Comparison of ENCODE assay signal across 13 cellular contexts in the genomic region with DNA sequence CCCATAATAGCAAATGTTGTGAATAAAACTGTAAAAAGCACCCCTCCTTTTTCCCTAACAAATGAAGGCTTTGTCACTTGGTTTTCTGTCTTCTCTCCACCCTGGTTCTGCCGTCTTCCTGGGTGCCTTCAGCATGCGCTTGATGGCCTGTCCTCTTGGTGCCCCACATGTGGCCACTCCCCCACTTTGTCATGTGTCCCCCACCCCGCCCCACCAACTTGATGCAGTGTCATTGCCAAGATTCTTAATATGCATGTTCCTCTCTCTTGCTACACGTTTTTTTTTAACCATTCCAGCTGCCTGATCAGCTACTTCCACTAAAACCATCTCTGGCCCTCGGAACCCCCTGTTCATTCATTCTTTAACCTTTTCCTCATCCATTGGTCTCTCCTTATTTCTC.
A peak's percentile ranks its signal among the peaks of the same experiment; 100 is the strongest.
DNase-seq lines count a peak whose midpoint lies in the region; ATAC-seq and TF ChIP-seq lines count a peak whose summit lies in the region.
"Had no signal": no experiment of that assay in that cellular context is flagged by ENCODE, and none has a peak within 500 bp of the region (broad histone marks: within the 10 kb centered on the region; RNA-seq: fewer than 3 reads in every experiment).

No MANE protein-coding gene starts in this region.

- H3K27ac ChIP-seq in right cardiac atrium (ENCODE audit: low read length) = no peak overlapping the region
- peak overlapping the region; percentile 89 for H3K27ac ChIP-seq in OCI-LY1 (ENCODE audit: low read depth, low read length, poor library complexity, severe bottlenecking)
- H3K27ac ChIP-seq in left lung = no peak overlapping the region
- H3K27ac ChIP-seq: GM23248 had no signal

- no peaks in the 10 kb centered on the region; the same call in 1 of the 2 replicates for H3K36me3 ChIP-seq in OCI-LY1 (ENCODE audit: insufficient read depth, low read length)
- H3K36me3 ChIP-seq in left lung = no peaks in the 10 kb centered on the region

- no peak overlapping the region for H2AFZ ChIP-seq in OCI-LY1 (ENCODE audit: low read length)
- H2AFZ ChIP-seq: GM23248 had no signal

- H3F3A ChIP-seq in OCI-LY1 (ENCODE audit: insufficient read depth, low read length) = no peaks in the 10 kb centered on the region

- intact Hi-C loops in right cardiac atrium (cut with DNase I) = no loop called here
- intact Hi-C loops in cardiac septum (cut with DNase I) = no loop called here
- intact Hi-C loops in left lung (cut with DNase I) = no loop called here
- intact Hi-C loops in head of caudate nucleus (cut with DNase I) = no loop called here

- no peak overlapping the region for H3K9ac ChIP-seq in OCI-LY1 (ENCODE audit: low read length)
- H3K9ac ChIP-seq: GM23248 had no signal

- no peaks in the 10 kb centered on the region for H3K79me2 ChIP-seq in OCI-LY1 (ENCODE audit: insufficient read depth, low read length)

- DNase-seq in right cardiac atrium (peak; percentile 23 to 71 (median 71)), cardiac septum (ENCODE audit: low spot score) (no peak), left lung (no peak), head of caudate nucleus (no peak), UCSD-AML1 (lab: John Stamatoyannopoulos, UW; ENCODE audit: unreplicated experiment) (no peak), middle frontal gyrus (ENCODE audit: extremely low spot score, low spot score) (no peak)
- DNase-seq: 8988T; ACHN; CD4-positive, CD25-positive, alpha-beta regulatory T cell; DMS53; GM23248 had no signal

- H3K4me3 ChIP-seq in right cardiac atrium (ENCODE audit: low read length) (no peak overlapping the region), OCI-LY1 (ENCODE audit: low read depth, low read length, poor library complexity, severe bottlenecking) (no peak overlapping the region), left lung (no peak overlapping the region)
- H3K4me3 ChIP-seq: GM23248 had no signal

- WGBS in right cardiac atrium = 54% methylated on average over 5 of the region's 5 CpGs

- no peak overlapping the region for H3K4me2 ChIP-seq in OCI-LY1 (ENCODE audit: low read length)

- no peak for TF ChIP-seq CTCF in OCI-LY1 (IDR thresholded peaks at IDR 0.05; ENCODE audit: low read length)
- no peak for TF ChIP-seq CTCF in left lung (IDR thresholded peaks at IDR 0.05)

- H3K9me2 ChIP-seq in OCI-LY1 (ENCODE audit: low read depth, low read length) = no peaks in the 10 kb centered on the region

- H3K27me3 ChIP-seq in right cardiac atrium (ENCODE audit: control insufficient read depth, insufficient read depth) (no peaks in the 10 kb centered on the region), OCI-LY1 (ENCODE audit: insufficient read depth, low read length) (no peaks in the 10 kb centered on the region), left lung (no peaks in the 10 kb centered on the region)

- H3K9me3 ChIP-seq in right cardiac atrium (ENCODE audit: control insufficient read depth, low read length) = no peaks in the 10 kb centered on the region
- peaks cover 10% of the 10 kb centered on the region; the same call in 1 of the 2 replicates for H3K9me3 ChIP-seq in OCI-LY1 (ENCODE audit: low read length)
- peaks cover 0 to 3% of the 10 kb centered on the region in 2 donors for H3K9me3 ChIP-seq in left lung

- H3K4me1 ChIP-seq in right cardiac atrium (ENCODE audit: control insufficient read depth, insufficient read depth, low read length) = no peaks in the 10 kb centered on the region
- H3K4me1 ChIP-seq in OCI-LY1 (ENCODE audit: insufficient read depth, low read length, severe bottlenecking) = peaks cover 19% of the 10 kb centered on the region
- peaks cover 0 to 8% of the 10 kb centered on the region in 2 donors for H3K4me1 ChIP-seq in left lung

- ATAC-seq in right cardiac atrium (peak in 1 of 2 donors; percentile 29), left lung (peak; percentile 23)
- ATAC-seq: HCT116 had no signal

- no peaks in the 10 kb centered on the region for H4K20me1 ChIP-seq in OCI-LY1 (ENCODE audit: insufficient read depth, low read length)

Comparison
In these comparisons a context has a peak if more than half of its experiments do, and no peak if none do; other contexts are left out.
1. DNase-seq: peak in right cardiac atrium (3 of 3); none in cardiac septum (single experiment), left lung (0 of 2), head of caudate nucleus (0 of 42), UCSD-AML1 (single experiment) and middle frontal gyrus (single experiment).